Comparison of ENCODE assay signal across 2 cellular contexts in genomic region chr11:69636512-69636866, GRCh38.
TF ChIP-seq lines count a peak whose summit lies in the region.

No MANE protein-coding gene starts in this region.

TF ChIP-seq in Ishikawa, 13 proteins besides CTCF, POLR2A, EP300 and RAD21:
- TF ChIP-seq EGR1 (IDR thresholded peaks at IDR 0.05) (no peak), TAF1 (IDR thresholded peaks at IDR 0.05; ENCODE audit: low read depth) (no peak), ZBTB7A (IDR thresholded peaks at IDR 0.05; ENCODE audit: low read depth) (no peak), FOXM1 (IDR thresholded peaks at IDR 0.05; ENCODE audit: borderline replicate concordance, low read depth) (no peak), USF1 (IDR thresholded peaks at IDR 0.05) (peak; percentile 84), TCF12 (IDR thresholded peaks at IDR 0.05; ENCODE audit: low read depth) (peak; percentile 24; the same call in 1 of the 2 replicates), NFIC (IDR thresholded peaks at IDR 0.05) (no peak), YY1 (IDR thresholded peaks at IDR 0.05; ENCODE audit: low read depth) (peak; percentile 34; the same call in 1 of the 2 replicates), CEBPB (IDR thresholded peaks at IDR 0.05) (no peak), TEAD4 (IDR thresholded peaks at IDR 0.05) (peak; percentile 94), CREB1 (IDR thresholded peaks at IDR 0.05; ENCODE audit: low read depth) (no peak)
- TF ChIP-seq, protein P1, sequence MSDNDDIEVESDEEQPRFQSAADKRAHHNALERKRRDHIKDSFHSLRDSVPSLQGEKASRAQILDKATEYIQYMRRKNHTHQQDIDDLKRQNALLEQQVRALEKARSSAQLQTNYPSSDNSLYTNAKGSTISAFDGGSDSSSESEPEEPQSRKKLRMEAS (IDR thresholded peaks at IDR 0.05): peak; percentile 98
- TF ChIP-seq, protein P2, sequence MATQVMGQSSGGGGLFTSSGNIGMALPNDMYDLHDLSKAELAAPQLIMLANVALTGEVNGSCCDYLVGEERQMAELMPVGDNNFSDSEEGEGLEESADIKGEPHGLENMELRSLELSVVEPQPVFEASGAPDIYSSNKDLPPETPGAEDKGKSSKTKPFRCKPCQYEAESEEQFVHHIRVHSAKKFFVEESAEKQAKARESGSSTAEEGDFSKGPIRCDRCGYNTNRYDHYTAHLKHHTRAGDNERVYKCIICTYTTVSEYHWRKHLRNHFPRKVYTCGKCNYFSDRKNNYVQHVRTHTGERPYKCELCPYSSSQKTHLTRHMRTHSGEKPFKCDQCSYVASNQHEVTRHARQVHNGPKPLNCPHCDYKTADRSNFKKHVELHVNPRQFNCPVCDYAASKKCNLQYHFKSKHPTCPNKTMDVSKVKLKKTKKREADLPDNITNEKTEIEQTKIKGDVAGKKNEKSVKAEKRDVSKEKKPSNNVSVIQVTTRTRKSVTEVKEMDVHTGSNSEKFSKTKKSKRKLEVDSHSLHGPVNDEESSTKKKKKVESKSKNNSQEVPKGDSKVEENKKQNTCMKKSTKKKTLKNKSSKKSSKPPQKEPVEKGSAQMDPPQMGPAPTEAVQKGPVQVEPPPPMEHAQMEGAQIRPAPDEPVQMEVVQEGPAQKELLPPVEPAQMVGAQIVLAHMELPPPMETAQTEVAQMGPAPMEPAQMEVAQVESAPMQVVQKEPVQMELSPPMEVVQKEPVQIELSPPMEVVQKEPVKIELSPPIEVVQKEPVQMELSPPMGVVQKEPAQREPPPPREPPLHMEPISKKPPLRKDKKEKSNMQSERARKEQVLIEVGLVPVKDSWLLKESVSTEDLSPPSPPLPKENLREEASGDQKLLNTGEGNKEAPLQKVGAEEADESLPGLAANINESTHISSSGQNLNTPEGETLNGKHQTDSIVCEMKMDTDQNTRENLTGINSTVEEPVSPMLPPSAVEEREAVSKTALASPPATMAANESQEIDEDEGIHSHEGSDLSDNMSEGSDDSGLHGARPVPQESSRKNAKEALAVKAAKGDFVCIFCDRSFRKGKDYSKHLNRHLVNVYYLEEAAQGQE (IDR thresholded peaks at IDR 0.05; ENCODE audit: low read depth): no peak

TF ChIP-seq in H1, 55 proteins besides CTCF, POLR2A, EP300 and RAD21:
- TF ChIP-seq CEBPB (IDR thresholded peaks at IDR 0.05; ENCODE audit: low read depth, low read length): no peak
- no peak for TF ChIP-seq CBX5 (IDR thresholded peaks at IDR 0.05; ENCODE audit: low read depth, low read length)
- TF ChIP-seq SP2 (IDR thresholded peaks at IDR 0.05; ENCODE audit: low read length): no peak
- 0 out of 2 replicates have a peak, but pooled peaks have one; percentile 26 for TF ChIP-seq TAF1 (IDR thresholded peaks at IDR 0.05; ENCODE audit: low read depth, low read length)
- peak; percentile 62; the same call in 1 of the 2 replicates for TF ChIP-seq TCF12 (IDR thresholded peaks at IDR 0.05; ENCODE audit: low read depth, low read length)
- TF ChIP-seq KDM4A (IDR thresholded peaks at IDR 0.05; ENCODE audit: low read depth, low read length, severe bottlenecking): peak; percentile 76
- TF ChIP-seq TEAD4 (IDR thresholded peaks at IDR 0.05; ENCODE audit: low read depth, low read length): peak; percentile 99
- TF ChIP-seq MAFK (IDR thresholded peaks at IDR 0.05; ENCODE audit: low read depth, low read length): peak; percentile 91
- no peak for TF ChIP-seq EGR1 (IDR thresholded peaks at IDR 0.05; ENCODE audit: borderline replicate concordance, low read depth, low read length)
- no peak for TF ChIP-seq RXRA (IDR thresholded peaks at IDR 0.05; ENCODE audit: insufficient read depth, low read depth, low read length)
- TF ChIP-seq, protein P1 (IDR thresholded peaks at IDR 0.05): peak; percentile 100
- TF ChIP-seq ASH2L (IDR thresholded peaks at IDR 0.05; ENCODE audit: low read length): peak; percentile 53
- TF ChIP-seq CREB1 (IDR thresholded peaks at IDR 0.05): peak; percentile 61; the same call in 1 of the 2 replicates
- TF ChIP-seq ZNF274 (IDR thresholded peaks at IDR 0.05; ENCODE audit: borderline replicate concordance, extremely low read depth, low read length): no peak
- peak; percentile 15; the same call in 1 of the 2 replicates for TF ChIP-seq KDM1A (IDR thresholded peaks at IDR 0.05; ENCODE audit: borderline replicate concordance, low read length)
- TF ChIP-seq RBBP5 (IDR thresholded peaks at IDR 0.05; ENCODE audit: borderline replicate concordance, low read depth, low read length): peak; percentile 53; the same call in 1 of the 2 replicates
- TF ChIP-seq TAF7 (optimal IDR thresholded peaks at IDR 0.05; ENCODE audit: borderline replicate concordance, low read depth, low read length): no peak
- TF ChIP-seq RFX5 (IDR thresholded peaks at IDR 0.05; ENCODE audit: borderline replicate concordance, low read depth, low read length): no peak
- peak in 1 of 2 experiments; percentile 76; a peak in 2 of 4 replicates for TF ChIP-seq HDAC2 (IDR thresholded peaks at IDR 0.05; ENCODE audit: borderline replicate concordance in 1 of 2, low read depth in 2 of 2, low read length in 2 of 2)
- TF ChIP-seq GABPA (IDR thresholded peaks at IDR 0.05; ENCODE audit: borderline replicate concordance, insufficient read depth, low read length): peak; percentile 14; the same call in 1 of the 2 replicates
- TF ChIP-seq SRF (IDR thresholded peaks at IDR 0.05; ENCODE audit: low read depth, low read length): no peak
- no peak for TF ChIP-seq CTBP2 (IDR thresholded peaks at IDR 0.05; ENCODE audit: borderline replicate concordance, insufficient read depth, insufficient read length, low read length)
- TF ChIP-seq, protein P3, sequence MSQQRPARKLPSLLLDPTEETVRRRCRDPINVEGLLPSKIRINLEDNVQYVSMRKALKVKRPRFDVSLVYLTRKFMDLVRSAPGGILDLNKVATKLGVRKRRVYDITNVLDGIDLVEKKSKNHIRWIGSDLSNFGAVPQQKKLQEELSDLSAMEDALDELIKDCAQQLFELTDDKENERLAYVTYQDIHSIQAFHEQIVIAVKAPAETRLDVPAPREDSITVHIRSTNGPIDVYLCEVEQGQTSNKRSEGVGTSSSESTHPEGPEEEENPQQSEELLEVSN (IDR thresholded peaks at IDR 0.05): peak; percentile 98
- TF ChIP-seq CHD2 (IDR thresholded peaks at IDR 0.05; ENCODE audit: low read length): no peak
- TF ChIP-seq, protein P4, sequence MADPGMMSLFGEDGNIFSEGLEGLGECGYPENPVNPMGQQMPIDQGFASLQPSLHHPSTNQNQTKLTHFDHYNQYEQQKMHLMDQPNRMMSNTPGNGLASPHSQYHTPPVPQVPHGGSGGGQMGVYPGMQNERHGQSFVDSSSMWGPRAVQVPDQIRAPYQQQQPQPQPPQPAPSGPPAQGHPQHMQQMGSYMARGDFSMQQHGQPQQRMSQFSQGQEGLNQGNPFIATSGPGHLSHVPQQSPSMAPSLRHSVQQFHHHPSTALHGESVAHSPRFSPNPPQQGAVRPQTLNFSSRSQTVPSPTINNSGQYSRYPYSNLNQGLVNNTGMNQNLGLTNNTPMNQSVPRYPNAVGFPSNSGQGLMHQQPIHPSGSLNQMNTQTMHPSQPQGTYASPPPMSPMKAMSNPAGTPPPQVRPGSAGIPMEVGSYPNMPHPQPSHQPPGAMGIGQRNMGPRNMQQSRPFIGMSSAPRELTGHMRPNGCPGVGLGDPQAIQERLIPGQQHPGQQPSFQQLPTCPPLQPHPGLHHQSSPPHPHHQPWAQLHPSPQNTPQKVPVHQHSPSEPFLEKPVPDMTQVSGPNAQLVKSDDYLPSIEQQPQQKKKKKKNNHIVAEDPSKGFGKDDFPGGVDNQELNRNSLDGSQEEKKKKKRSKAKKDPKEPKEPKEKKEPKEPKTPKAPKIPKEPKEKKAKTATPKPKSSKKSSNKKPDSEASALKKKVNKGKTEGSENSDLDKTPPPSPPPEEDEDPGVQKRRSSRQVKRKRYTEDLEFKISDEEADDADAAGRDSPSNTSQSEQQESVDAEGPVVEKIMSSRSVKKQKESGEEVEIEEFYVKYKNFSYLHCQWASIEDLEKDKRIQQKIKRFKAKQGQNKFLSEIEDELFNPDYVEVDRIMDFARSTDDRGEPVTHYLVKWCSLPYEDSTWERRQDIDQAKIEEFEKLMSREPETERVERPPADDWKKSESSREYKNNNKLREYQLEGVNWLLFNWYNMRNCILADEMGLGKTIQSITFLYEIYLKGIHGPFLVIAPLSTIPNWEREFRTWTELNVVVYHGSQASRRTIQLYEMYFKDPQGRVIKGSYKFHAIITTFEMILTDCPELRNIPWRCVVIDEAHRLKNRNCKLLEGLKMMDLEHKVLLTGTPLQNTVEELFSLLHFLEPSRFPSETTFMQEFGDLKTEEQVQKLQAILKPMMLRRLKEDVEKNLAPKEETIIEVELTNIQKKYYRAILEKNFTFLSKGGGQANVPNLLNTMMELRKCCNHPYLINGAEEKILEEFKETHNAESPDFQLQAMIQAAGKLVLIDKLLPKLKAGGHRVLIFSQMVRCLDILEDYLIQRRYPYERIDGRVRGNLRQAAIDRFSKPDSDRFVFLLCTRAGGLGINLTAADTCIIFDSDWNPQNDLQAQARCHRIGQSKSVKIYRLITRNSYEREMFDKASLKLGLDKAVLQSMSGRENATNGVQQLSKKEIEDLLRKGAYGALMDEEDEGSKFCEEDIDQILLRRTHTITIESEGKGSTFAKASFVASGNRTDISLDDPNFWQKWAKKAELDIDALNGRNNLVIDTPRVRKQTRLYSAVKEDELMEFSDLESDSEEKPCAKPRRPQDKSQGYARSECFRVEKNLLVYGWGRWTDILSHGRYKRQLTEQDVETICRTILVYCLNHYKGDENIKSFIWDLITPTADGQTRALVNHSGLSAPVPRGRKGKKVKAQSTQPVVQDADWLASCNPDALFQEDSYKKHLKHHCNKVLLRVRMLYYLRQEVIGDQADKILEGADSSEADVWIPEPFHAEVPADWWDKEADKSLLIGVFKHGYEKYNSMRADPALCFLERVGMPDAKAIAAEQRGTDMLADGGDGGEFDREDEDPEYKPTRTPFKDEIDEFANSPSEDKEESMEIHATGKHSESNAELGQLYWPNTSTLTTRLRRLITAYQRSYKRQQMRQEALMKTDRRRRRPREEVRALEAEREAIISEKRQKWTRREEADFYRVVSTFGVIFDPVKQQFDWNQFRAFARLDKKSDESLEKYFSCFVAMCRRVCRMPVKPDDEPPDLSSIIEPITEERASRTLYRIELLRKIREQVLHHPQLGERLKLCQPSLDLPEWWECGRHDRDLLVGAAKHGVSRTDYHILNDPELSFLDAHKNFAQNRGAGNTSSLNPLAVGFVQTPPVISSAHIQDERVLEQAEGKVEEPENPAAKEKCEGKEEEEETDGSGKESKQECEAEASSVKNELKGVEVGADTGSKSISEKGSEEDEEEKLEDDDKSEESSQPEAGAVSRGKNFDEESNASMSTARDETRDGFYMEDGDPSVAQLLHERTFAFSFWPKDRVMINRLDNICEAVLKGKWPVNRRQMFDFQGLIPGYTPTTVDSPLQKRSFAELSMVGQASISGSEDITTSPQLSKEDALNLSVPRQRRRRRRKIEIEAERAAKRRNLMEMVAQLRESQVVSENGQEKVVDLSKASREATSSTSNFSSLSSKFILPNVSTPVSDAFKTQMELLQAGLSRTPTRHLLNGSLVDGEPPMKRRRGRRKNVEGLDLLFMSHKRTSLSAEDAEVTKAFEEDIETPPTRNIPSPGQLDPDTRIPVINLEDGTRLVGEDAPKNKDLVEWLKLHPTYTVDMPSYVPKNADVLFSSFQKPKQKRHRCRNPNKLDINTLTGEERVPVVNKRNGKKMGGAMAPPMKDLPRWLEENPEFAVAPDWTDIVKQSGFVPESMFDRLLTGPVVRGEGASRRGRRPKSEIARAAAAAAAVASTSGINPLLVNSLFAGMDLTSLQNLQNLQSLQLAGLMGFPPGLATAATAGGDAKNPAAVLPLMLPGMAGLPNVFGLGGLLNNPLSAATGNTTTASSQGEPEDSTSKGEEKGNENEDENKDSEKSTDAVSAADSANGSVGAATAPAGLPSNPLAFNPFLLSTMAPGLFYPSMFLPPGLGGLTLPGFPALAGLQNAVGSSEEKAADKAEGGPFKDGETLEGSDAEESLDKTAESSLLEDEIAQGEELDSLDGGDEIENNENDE (IDR thresholded peaks at IDR 0.05; ENCODE audit: insufficient replicate concordance, low read length): peak; percentile 100
- peak; percentile 81 for TF ChIP-seq BACH1 (IDR thresholded peaks at IDR 0.05; ENCODE audit: low read length)
- TF ChIP-seq YY1 (IDR thresholded peaks at IDR 0.05; ENCODE audit: low read depth, low read length): peak; percentile 27; the same call in 1 of the 2 replicates
- TF ChIP-seq USF2 (IDR thresholded peaks at IDR 0.05; ENCODE audit: low read length): peak; percentile 67
